8 cellular contexts compared by ENCODE assay signal in the genomic region with DNA sequence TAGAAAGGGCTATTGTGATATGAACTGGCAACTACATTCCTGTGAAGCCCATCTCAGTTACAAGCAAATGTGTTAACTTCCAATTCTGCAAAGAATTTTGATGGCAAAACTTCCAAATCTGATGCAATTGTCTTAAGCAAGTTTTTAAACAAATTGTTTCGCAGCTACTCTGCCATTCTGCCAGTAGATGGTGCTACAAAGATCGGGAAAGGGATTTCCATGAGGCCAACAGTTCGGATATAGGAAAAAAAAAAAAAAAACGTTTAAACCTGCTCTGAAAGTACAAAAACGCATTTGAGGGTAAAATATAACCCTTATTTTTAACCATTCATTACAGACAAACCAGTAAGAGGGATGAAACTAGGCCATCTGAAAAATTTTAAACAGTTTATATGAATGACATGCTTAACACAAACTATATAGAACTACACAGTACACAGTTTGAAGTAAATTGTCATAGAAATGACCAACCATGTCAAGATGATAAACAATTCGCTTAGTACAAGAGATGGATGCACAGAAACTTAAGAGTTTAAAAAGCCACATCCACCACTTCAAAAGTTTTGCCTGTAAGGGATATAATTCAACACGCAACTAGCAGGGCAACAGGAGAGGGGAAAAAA. TPM values are rescaled to one million over a fixed set of nuclear protein-coding genes. Genes with fewer than 3 reads are reported as not detected.
DNase-seq lines count a peak whose midpoint lies in the region; ATAC-seq, FAIRE-seq and TF ChIP-seq lines count a peak whose summit lies in the region.

No MANE protein-coding gene starts in this region.

- peak in 2 of 3 donors; percentile 50 to 51 for DNase-seq in CD4-positive, CD25-positive, alpha-beta regulatory T cell
- DNase-seq in GM18507 (ENCODE audit: extremely low spot score, insufficient read length, low read depth) (no peak), NCI-H69 (lab: John Stamatoyannopoulos, UW) (peak; percentile 74), astrocyte of the spinal cord (ENCODE audit: low read depth, low spot score) (peak; percentile 80), stomach (no peak)

- peak; percentile 82 for TF ChIP-seq CTCF in astrocyte of the spinal cord (IDR thresholded peaks at IDR 0.05; ENCODE audit: low read depth, low read length)
- TF ChIP-seq CTCF in stomach (IDR thresholded peaks at IDR 0.05): peak in 5 of 7 experiments; percentile 45 to 74 (median 68)

- FAIRE-seq in GM18507 (lab: Jason Lieb, UNC) (peak; percentile 80), islet of Langerhans (lab: Jason Lieb, UNC) (peak; percentile 91)

- peak overlapping the region; percentile 96 to 100 (median 98) for H3K4me3 Mint-ChIP-seq in CD4-positive, CD25-positive, alpha-beta regulatory T cell

- intact Hi-C loops in stomach (cut with DNase I; ENCODE audit: low total_unique reads): no loop called here

- no peaks in the 10 kb centered on the region for H3K9me3 ChIP-seq in CD4-positive, CD25-positive, alpha-beta regulatory T cell (ENCODE audit: control insufficient read depth in 2 of 2, low read length in 2 of 2)
- no peaks in the 10 kb centered on the region for H3K9me3 ChIP-seq in stomach

- no peaks in the 10 kb centered on the region for H3K9me3 Mint-ChIP-seq in CD4-positive, CD25-positive, alpha-beta regulatory T cell

- peaks cover 5% of the 10 kb centered on the region for H3K27me3 Mint-ChIP-seq in CD4-positive, CD25-positive, alpha-beta regulatory T cell

- H3K4me3 ChIP-seq in CD4-positive, CD25-positive, alpha-beta regulatory T cell (ENCODE audit: low read depth, low read length): peak overlapping the region; percentile 85
- H3K4me3 ChIP-seq in astrocyte of the spinal cord (ENCODE audit: low read depth, low read length) (peak overlapping the region; percentile 93), stomach (peak overlapping the region; percentile 68 to 87 (median 75))

- H3K27ac ChIP-seq in CD4-positive, CD25-positive, alpha-beta regulatory T cell (ENCODE audit: insufficient read depth, low read length, poor library complexity, severe bottlenecking): peak overlapping the region; percentile 100
- peak overlapping the region in 4 of 5 donors; percentile 98 to 100 (median 98) for H3K27ac ChIP-seq in stomach

- peak overlapping the region; percentile 100 for H3K27ac Mint-ChIP-seq in CD4-positive, CD25-positive, alpha-beta regulatory T cell

- H3K36me3 Mint-ChIP-seq in CD4-positive, CD25-positive, alpha-beta regulatory T cell: peaks cover 6% of the 10 kb centered on the region

- in situ Hi-C loops in astrocyte of the spinal cord (cut with HindIII; ENCODE audit: low sequenced_read_pairs): no loop called here

- no peak for ATAC-seq in CD4-positive, CD25-positive, alpha-beta regulatory T cell (ENCODE audit: low read depth in 2 of 2)
- ATAC-seq in GM18868 (IDR thresholded peaks at IDR 0.05; ENCODE audit: unreplicated experiment) (no peak), HG03097 (IDR thresholded peaks at IDR 0.05; ENCODE audit: low FRiP score, unreplicated experiment) (no peak)

- H3K27me3 ChIP-seq in CD4-positive, CD25-positive, alpha-beta regulatory T cell (ENCODE audit: control insufficient read depth, insufficient read depth, low read length): no peaks in the 10 kb centered on the region
- H3K27me3 ChIP-seq in stomach: no peaks in the 10 kb centered on the region

- no peaks in the 10 kb centered on the region for H3K36me3 ChIP-seq in CD4-positive, CD25-positive, alpha-beta regulatory T cell (ENCODE audit: control insufficient read depth, insufficient read depth, low read length)
- no peaks in the 10 kb centered on the region for H3K36me3 ChIP-seq in stomach

- 1 to 3% (median 1%) methylated on average over 7 of the region's 7 CpGs for WGBS in stomach, 5 donors

- peaks cover 15 to 47% (median 33%) of the 10 kb centered on the region in 4 donors for H3K4me1 Mint-ChIP-seq in CD4-positive, CD25-positive, alpha-beta regulatory T cell

- no peak for TF ChIP-seq EP300 in stomach (IDR thresholded peaks at IDR 0.05)

- no peak for TF ChIP-seq POLR2A in stomach (IDR thresholded peaks at IDR 0.05)

- peaks cover 34% of the 10 kb centered on the region for H3K4me1 ChIP-seq in CD4-positive, CD25-positive, alpha-beta regulatory T cell (ENCODE audit: control insufficient read depth, insufficient read depth, low read length, poor library complexity, severe bottlenecking)
- H3K4me1 ChIP-seq in stomach: peaks cover 24 to 53% (median 40%) of the 10 kb centered on the region in 4 donors

RNA-seq across cellular contexts. Expression of gene HNRNPA0, which starts 2.2 kb away (rescaled TPM):
- total RNA-seq in CD4-positive, CD25-positive, alpha-beta regulatory T cell: 38.1 TPM
- 10 to 100 TPM; 14.0 to 17.3 (median 15.3) TPM for polyA plus RNA-seq in CD4-positive, CD25-positive, alpha-beta regulatory T cell
- 10 to 100 TPM in 3 of 5 donors, 1 to 10 TPM in 2; 1.2 to 29.7 (median 12.6) TPM for total RNA-seq in stomach
- polyA plus RNA-seq in stomach: 10 to 100 TPM; 14.5 to 25.5 (median 21.2) TPM

RNA-seq across cellular contexts. Expression of gene KLHL3, which starts 16.1 kb away (rescaled TPM):
- 24.4 TPM for total RNA-seq in CD4-positive, CD25-positive, alpha-beta regulatory T cell
- 1 to 10 TPM; 2.8 to 8.6 (median 5.3) TPM for polyA plus RNA-seq in CD4-positive, CD25-positive, alpha-beta regulatory T cell
- 10 to 100 TPM in 4 of 5 donors, 1 to 10 TPM in 1; 9.5 to 20.4 (median 19.4) TPM for total RNA-seq in stomach
- polyA plus RNA-seq in stomach: 1 to 10 TPM in 1 of 3 donors, under 1 TPM in 2; 0.50 to 1.6 (median 0.76) TPM

Comparison
In these comparisons a context has a peak if more than half of its experiments do, and no peak if none do; other contexts are left out.
1. DNase-seq: peak in CD4-positive, CD25-positive, alpha-beta regulatory T cell (2 of 3), NCI-H69 (single experiment) and astrocyte of the spinal cord (single experiment); none in GM18507 (single experiment) and stomach (single experiment).
2. Peak in every context shown above with its lines, with median percentiles within 50 percentile points of each other: H3K4me3 ChIP-seq.